Comparison of ENCODE assay signal across 10 cellular contexts in the genomic region with DNA sequence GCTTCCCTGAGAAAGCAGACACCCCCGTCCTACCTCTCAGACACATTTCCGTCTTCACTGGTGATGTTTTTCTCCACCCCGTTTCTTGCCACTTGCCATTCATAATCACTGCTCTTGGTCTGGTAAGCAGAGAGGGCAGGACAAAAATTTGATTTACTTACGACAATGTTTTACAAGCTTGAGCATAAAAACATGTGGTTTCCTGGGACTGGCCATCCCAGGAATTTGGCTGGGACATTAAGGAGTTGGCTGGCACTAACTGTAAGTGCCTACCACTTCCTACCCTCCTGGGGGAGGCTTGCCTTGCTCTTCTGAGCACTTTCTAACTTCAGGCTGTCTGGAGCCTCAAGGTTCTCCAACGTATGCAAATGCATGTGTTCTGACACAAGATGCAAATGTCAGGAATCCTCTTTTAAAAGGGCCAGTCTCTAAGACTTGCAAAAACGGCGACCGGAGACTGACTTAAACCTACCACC. TPM values are rescaled to one million over a fixed set of nuclear protein-coding genes. Genes with fewer than 3 reads are reported as not detected.
A peak's percentile ranks its signal among the peaks of the same experiment; 100 is the strongest.
DNase-seq lines count a peak whose midpoint lies in the region; ATAC-seq and TF ChIP-seq lines count a peak whose summit lies in the region.
"Had no signal": no experiment of that assay in that cellular context is flagged by ENCODE, and none has a peak within 500 bp of the region (broad histone marks: within the 10 kb centered on the region; RNA-seq: fewer than 3 reads in every experiment).

No MANE protein-coding gene starts in this region.

- TF ChIP-seq CTCF in AG10803 (conservative IDR thresholded peaks at IDR 0.05; ENCODE audit: low read length), result no peak
- TF ChIP-seq CTCF in epithelial cell of proximal tubule (conservative IDR thresholded peaks at IDR 0.05; ENCODE audit: low read depth, low read length), result no peak
- no peak for TF ChIP-seq CTCF in uterus (IDR thresholded peaks at IDR 0.05)

- no peaks in the 10 kb centered on the region for H3K9me3 ChIP-seq in SJCRH30 (replicated peaks)
- H3K9me3 ChIP-seq in uterus, result no peaks in the 10 kb centered on the region
- H3K9me3 ChIP-seq: ascending aorta had no signal

- ATAC-seq in GM19023 (IDR thresholded peaks at IDR 0.05; ENCODE audit: unreplicated experiment) (peak; percentile 27), HG03520 (IDR thresholded peaks at IDR 0.05; ENCODE audit: unreplicated experiment) (peak; percentile 34)

- H3K4me1 ChIP-seq in SJCRH30, result no peaks in the 10 kb centered on the region
- H3K4me1 ChIP-seq in uterus, result no peaks in the 10 kb centered on the region
- H3K4me1 ChIP-seq: ascending aorta had no signal

- no peaks in the 10 kb centered on the region for H3K27me3 ChIP-seq in SJCRH30
- H3K27me3 ChIP-seq in uterus, result no peaks in the 10 kb centered on the region
- H3K27me3 ChIP-seq: ascending aorta had no signal

- H3K27ac ChIP-seq in SJCRH30 (no peak overlapping the region), uterus (no peak overlapping the region)
- H3K27ac ChIP-seq: ascending aorta had no signal

- intact Hi-C loops in uterus (cut with DNase I; ENCODE audit: low total_unique reads), result no loop called here

- H3K36me3 ChIP-seq in SJCRH30, result no peaks in the 10 kb centered on the region
- H3K36me3 ChIP-seq in uterus, result no peaks in the 10 kb centered on the region
- H3K36me3 ChIP-seq: ascending aorta had no signal

- DNase-seq in AG10803 (ENCODE audit: low read depth), result peak; percentile 46
- no peak for DNase-seq in epithelial cell of proximal tubule (ENCODE audit: low read depth)
- DNase-seq in SJCRH30, result no peak
- DNase-seq in activated CD4-positive, CD25-positive, alpha-beta regulatory T cell (lab: John Stamatoyannopoulos, UW), result no peak
- no peak for DNase-seq in NCI-H345 (lab: John Stamatoyannopoulos, UW)
- DNase-seq in uterus, result no peak
- DNase-seq: islet precursor cell had no signal

- H3K4me3 ChIP-seq in AG10803 (ENCODE audit: low read length) (no peak overlapping the region), epithelial cell of proximal tubule (ENCODE audit: low read depth, low read length) (peak overlapping the region; percentile 28), SJCRH30 (no peak overlapping the region), uterus (no peak overlapping the region)
- H3K4me3 ChIP-seq: ascending aorta had no signal

- no peak for TF ChIP-seq POLR2A in uterus (IDR thresholded peaks at IDR 0.05)

RNA-seq across cellular contexts. Expression of gene ZBTB18, which starts 24.2 kb away (rescaled TPM):
- total RNA-seq in epithelial cell of proximal tubule (7.9 and 9.9 TPM in 2 replicates), uterus (10 to 100 TPM in 3 of 4 donors, 1 to 10 TPM in 1; 5.3 to 16.7 (median 12.4) TPM)
- 47.1 and 51.7 TPM in 2 replicates for total RNA-seq in SJCRH30 (2014; rRNA removed; shearing (Covaris generic))
